In the genomic region with DNA sequence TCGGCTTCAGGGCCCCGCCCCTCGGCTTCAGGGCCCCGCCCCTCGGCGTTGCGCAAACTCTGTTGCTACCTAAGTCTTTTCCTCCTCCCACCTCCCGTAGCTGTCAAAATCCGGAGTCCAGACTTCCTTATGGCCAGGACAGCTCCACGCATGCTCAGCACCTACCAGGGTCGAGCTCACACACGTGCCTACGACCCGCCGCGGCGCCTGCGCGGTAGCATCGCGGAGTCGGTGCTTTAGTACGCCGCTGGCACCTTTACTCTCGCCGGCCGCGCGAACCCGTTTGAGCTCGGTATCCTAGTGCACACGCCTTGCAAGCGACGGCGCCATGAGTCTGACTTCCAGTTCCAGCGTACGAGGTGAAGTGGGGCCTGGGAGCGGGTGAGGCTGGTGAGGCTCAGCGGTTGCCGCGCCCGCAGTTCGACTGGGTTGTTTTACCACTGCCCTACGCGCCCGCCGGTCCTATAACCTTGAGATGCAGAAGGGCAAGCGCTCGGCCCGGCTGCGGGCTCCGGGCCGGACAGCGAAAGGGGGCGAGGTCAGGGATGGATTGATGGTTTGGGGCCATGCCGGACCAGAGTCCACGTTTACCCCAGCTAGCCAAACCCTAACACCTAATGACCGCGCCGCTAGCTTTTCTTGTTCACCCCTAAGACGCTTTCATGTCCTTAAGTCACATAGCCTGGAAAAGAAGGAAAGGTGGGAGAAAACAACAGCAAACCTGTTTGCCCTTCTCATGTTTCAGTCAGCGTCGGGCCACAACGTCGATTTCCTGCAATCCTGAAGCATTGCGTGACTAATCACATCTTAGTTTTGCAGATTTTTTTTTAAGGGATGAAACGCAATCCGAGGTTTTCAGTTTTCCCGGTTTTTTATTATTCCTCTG, we compare ENCODE assay signal across 1 cellular context.
TF ChIP-seq lines count a peak whose summit lies in the region.

A gene (plus strand): TSS at position 217 of the 886 bp plus-strand sequence. CDS start 112 bp downstream, at position 329.

TF ChIP-seq in K562, 482 proteins besides CTCF, POLR2A, EP300 and RAD21 (continued from another document and continues in another):
- TF ChIP-seq PHF8 (IDR thresholded peaks at IDR 0.05; ENCODE audit: borderline replicate concordance, low read length) (peak; percentile 92), NR2C1 (IDR thresholded peaks at IDR 0.05) (no peak; the same call in 1 of the 2 replicates), NR2C1 (tag; IDR thresholded peaks at IDR 0.05) (peak; percentile 46; the same call in 1 of the 2 replicates), POLR2AphosphoS5 (IDR thresholded peaks at IDR 0.05; ENCODE audit: control insufficient read depth, insufficient read depth, low read depth, low read length) (peak; percentile 56; the same call in 1 of the 2 replicates), CCNT2 (IDR thresholded peaks at IDR 0.05; ENCODE audit: borderline replicate concordance, extremely low read depth, insufficient read length, low read depth, low read length) (peak; percentile 43), SIN3B (IDR thresholded peaks at IDR 0.05; ENCODE audit: low read depth) (peak; percentile 34; the same call in 1 of the 2 replicates), ZNF766 (CRISPR knock-in tag; conservative IDR thresholded peaks at IDR 0.05) (0 out of 2 replicates have a peak, but pooled peaks have one; percentile 57), MAFK (IDR thresholded peaks at IDR 0.05; ENCODE audit: low read length) (no peak; the same call in 1 of the 2 replicates), TAF7 (tag; IDR thresholded peaks at IDR 0.05) (0 out of 2 replicates have a peak, but pooled peaks have one; percentile 66), SUPT5H (IDR thresholded peaks at IDR 0.05) (peak; percentile 93), GABPA (tag; conservative IDR thresholded peaks at IDR 0.05; ENCODE audit: low read depth) (peak; percentile 67), EWSR1 (IDR thresholded peaks at IDR 0.05; ENCODE audit: borderline replicate concordance, low read depth, partially characterized antibody) (no peak), CBX3 (IDR thresholded peaks at IDR 0.05; ENCODE audit: borderline replicate concordance in 1 of 2, low read length in 2 of 2) (peak in 1 of 2 experiments; percentile 54; a peak in 1 of 3 replicates), POLR3A (IDR thresholded peaks at IDR 0.05; ENCODE audit: borderline replicate concordance, extremely low read depth, insufficient read depth, insufficient read length) (no peak), KDM1A (IDR thresholded peaks at IDR 0.05) (peak; percentile 64 to 69; a peak in 3 of 4 replicates), BRD9 (IDR thresholded peaks at IDR 0.05; ENCODE audit: low read depth, partially characterized antibody) (peak; percentile 54), MTA2 (IDR thresholded peaks at IDR 0.05; ENCODE audit: low read depth) (no peak), SLC30A9 (CRISPR knock-in tag; IDR thresholded peaks at IDR 0.05) (no peak)
- TF ChIP-seq, protein P1, sequence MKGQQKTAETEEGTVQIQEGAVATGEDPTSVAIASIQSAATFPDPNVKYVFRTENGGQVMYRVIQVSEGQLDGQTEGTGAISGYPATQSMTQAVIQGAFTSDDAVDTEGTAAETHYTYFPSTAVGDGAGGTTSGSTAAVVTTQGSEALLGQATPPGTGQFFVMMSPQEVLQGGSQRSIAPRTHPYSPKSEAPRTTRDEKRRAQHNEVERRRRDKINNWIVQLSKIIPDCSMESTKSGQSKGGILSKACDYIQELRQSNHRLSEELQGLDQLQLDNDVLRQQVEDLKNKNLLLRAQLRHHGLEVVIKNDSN (CRISPR knock-in tag; IDR thresholded peaks at IDR 0.05): peak; percentile 95
- TF ChIP-seq, protein P2, sequence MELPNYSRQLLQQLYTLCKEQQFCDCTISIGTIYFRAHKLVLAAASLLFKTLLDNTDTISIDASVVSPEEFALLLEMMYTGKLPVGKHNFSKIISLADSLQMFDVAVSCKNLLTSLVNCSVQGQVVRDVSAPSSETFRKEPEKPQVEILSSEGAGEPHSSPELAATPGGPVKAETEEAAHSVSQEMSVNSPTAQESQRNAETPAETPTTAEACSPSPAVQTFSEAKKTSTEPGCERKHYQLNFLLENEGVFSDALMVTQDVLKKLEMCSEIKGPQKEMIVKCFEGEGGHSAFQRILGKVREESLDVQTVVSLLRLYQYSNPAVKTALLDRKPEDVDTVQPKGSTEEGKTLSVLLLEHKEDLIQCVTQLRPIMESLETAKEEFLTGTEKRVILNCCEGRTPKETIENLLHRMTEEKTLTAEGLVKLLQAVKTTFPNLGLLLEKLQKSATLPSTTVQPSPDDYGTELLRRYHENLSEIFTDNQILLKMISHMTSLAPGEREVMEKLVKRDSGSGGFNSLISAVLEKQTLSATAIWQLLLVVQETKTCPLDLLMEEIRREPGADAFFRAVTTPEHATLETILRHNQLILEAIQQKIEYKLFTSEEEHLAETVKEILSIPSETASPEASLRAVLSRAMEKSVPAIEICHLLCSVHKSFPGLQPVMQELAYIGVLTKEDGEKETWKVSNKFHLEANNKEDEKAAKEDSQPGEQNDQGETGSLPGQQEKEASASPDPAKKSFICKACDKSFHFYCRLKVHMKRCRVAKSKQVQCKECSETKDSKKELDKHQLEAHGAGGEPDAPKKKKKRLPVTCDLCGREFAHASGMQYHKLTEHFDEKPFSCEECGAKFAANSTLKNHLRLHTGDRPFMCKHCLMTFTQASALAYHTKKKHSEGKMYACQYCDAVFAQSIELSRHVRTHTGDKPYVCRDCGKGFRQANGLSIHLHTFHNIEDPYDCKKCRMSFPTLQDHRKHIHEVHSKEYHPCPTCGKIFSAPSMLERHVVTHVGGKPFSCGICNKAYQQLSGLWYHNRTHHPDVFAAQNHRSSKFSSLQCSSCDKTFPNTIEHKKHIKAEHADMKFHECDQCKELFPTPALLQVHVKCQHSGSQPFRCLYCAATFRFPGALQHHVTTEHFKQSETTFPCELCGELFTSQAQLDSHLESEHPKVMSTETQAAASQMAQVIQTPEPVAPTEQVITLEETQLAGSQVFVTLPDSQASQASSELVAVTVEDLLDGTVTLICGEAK (IDR thresholded peaks at IDR 0.05): peak; percentile 6
- TF ChIP-seq, protein P2 (CRISPR knock-in tag; IDR thresholded peaks at IDR 0.05): no peak
- TF ChIP-seq, protein P3, sequence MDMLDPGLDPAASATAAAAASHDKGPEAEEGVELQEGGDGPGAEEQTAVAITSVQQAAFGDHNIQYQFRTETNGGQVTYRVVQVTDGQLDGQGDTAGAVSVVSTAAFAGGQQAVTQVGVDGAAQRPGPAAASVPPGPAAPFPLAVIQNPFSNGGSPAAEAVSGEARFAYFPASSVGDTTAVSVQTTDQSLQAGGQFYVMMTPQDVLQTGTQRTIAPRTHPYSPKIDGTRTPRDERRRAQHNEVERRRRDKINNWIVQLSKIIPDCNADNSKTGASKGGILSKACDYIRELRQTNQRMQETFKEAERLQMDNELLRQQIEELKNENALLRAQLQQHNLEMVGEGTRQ (CRISPR knock-in tag; IDR thresholded peaks at IDR 0.05): peak; percentile 89
- TF ChIP-seq, protein P4, sequence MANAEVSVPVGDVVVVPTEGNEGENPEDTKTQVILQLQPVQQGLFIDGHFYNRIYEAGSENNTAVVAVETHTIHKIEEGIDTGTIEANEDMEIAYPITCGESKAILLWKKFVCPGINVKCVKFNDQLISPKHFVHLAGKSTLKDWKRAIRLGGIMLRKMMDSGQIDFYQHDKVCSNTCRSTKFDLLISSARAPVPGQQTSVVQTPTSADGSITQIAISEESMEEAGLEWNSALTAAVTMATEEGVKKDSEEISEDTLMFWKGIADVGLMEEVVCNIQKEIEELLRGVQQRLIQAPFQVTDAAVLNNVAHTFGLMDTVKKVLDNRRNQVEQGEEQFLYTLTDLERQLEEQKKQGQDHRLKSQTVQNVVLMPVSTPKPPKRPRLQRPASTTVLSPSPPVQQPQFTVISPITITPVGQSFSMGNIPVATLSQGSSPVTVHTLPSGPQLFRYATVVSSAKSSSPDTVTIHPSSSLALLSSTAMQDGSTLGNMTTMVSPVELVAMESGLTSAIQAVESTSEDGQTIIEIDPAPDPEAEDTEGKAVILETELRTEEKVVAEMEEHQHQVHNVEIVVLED (CRISPR knock-in tag; IDR thresholded peaks at IDR 0.05): 0 out of 2 replicates have a peak, but pooled peaks have one; percentile 42
- TF ChIP-seq, protein P5, sequence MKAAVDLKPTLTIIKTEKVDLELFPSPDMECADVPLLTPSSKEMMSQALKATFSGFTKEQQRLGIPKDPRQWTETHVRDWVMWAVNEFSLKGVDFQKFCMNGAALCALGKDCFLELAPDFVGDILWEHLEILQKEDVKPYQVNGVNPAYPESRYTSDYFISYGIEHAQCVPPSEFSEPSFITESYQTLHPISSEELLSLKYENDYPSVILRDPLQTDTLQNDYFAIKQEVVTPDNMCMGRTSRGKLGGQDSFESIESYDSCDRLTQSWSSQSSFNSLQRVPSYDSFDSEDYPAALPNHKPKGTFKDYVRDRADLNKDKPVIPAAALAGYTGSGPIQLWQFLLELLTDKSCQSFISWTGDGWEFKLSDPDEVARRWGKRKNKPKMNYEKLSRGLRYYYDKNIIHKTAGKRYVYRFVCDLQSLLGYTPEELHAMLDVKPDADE (conservative IDR thresholded peaks at IDR 0.05; ENCODE audit: control insufficient read depth, low read depth, low read length): peak; percentile 45; the same call in 1 of the 2 replicates
- TF ChIP-seq, protein P6, sequence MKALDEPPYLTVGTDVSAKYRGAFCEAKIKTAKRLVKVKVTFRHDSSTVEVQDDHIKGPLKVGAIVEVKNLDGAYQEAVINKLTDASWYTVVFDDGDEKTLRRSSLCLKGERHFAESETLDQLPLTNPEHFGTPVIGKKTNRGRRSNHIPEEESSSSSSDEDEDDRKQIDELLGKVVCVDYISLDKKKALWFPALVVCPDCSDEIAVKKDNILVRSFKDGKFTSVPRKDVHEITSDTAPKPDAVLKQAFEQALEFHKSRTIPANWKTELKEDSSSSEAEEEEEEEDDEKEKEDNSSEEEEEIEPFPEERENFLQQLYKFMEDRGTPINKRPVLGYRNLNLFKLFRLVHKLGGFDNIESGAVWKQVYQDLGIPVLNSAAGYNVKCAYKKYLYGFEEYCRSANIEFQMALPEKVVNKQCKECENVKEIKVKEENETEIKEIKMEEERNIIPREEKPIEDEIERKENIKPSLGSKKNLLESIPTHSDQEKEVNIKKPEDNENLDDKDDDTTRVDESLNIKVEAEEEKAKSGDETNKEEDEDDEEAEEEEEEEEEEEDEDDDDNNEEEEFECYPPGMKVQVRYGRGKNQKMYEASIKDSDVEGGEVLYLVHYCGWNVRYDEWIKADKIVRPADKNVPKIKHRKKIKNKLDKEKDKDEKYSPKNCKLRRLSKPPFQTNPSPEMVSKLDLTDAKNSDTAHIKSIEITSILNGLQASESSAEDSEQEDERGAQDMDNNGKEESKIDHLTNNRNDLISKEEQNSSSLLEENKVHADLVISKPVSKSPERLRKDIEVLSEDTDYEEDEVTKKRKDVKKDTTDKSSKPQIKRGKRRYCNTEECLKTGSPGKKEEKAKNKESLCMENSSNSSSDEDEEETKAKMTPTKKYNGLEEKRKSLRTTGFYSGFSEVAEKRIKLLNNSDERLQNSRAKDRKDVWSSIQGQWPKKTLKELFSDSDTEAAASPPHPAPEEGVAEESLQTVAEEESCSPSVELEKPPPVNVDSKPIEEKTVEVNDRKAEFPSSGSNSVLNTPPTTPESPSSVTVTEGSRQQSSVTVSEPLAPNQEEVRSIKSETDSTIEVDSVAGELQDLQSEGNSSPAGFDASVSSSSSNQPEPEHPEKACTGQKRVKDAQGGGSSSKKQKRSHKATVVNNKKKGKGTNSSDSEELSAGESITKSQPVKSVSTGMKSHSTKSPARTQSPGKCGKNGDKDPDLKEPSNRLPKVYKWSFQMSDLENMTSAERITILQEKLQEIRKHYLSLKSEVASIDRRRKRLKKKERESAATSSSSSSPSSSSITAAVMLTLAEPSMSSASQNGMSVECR (CRISPR knock-in tag; IDR thresholded peaks at IDR 0.05): peak; percentile 88
- TF ChIP-seq, protein P7, sequence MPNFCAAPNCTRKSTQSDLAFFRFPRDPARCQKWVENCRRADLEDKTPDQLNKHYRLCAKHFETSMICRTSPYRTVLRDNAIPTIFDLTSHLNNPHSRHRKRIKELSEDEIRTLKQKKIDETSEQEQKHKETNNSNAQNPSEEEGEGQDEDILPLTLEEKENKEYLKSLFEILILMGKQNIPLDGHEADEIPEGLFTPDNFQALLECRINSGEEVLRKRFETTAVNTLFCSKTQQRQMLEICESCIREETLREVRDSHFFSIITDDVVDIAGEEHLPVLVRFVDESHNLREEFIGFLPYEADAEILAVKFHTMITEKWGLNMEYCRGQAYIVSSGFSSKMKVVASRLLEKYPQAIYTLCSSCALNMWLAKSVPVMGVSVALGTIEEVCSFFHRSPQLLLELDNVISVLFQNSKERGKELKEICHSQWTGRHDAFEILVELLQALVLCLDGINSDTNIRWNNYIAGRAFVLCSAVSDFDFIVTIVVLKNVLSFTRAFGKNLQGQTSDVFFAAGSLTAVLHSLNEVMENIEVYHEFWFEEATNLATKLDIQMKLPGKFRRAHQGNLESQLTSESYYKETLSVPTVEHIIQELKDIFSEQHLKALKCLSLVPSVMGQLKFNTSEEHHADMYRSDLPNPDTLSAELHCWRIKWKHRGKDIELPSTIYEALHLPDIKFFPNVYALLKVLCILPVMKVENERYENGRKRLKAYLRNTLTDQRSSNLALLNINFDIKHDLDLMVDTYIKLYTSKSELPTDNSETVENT (CRISPR knock-in tag; IDR thresholded peaks at IDR 0.05): peak; percentile 82
